In genomic region chr9:34072868-34073590, GRCh38 we compare ENCODE assay signal across 8 cellular contexts. TPM values are rescaled to one million over a fixed set of nuclear protein-coding genes. Genes with fewer than 3 reads are reported as not detected.
DNase-seq lines count a peak whose midpoint lies in the region; ATAC-seq and TF ChIP-seq lines count a peak whose summit lies in the region.

No MANE protein-coding gene starts in this region.

- H3K4me1 ChIP-seq in fibroblast of lung (ENCODE audit: control insufficient read depth, extremely low read depth, insufficient read depth, low read length) (peaks cover 14% of the 10 kb centered on the region), trophoblast cell (ENCODE audit: control insufficient read depth in 1 of 2, insufficient read depth in 2 of 2, low read length in 2 of 2) (peaks cover 16 to 21% of the 10 kb centered on the region in 2 experiments)

- DNase-seq in DMS53 treated with DMSO at 0.1 percent for 48 hours (lab: John Stamatoyannopoulos, UW; ENCODE audit: unreplicated experiment): peak; percentile 89
- DNase-seq in NCI-H226: peak; percentile 51
- DNase-seq in fibroblast of lung (ENCODE audit: low read depth in 2 of 2): peak; percentile 88
- peak in 1 of 2 donors; percentile 23 for DNase-seq in trophoblast cell
- DNase-seq in foreskin melanocyte: no peak
- no peak for DNase-seq in NCI-H774 (lab: John Stamatoyannopoulos, UW)
- no peak for DNase-seq in NCI-H1092 treated with DMSO at 0.1 percent for 48 hours (lab: John Stamatoyannopoulos, UW)

- H3K36me3 ChIP-seq in fibroblast of lung (ENCODE audit: control insufficient read depth, insufficient read depth, low read length) (no peaks in the 10 kb centered on the region), trophoblast cell (ENCODE audit: control insufficient read depth in 1 of 2, insufficient read depth in 2 of 2, low read length in 2 of 2) (no peaks in the 10 kb centered on the region)

- peak overlapping the region; percentile 84 for H2BK5ac ChIP-seq in trophoblast cell (ENCODE audit: low read depth, low read length, poor library complexity)

- peak overlapping the region; percentile 53 for H3K4ac ChIP-seq in trophoblast cell (ENCODE audit: low read depth, low read length)

- peak overlapping the region; percentile 88 for H4K8ac ChIP-seq in trophoblast cell (ENCODE audit: low read depth, low read length)

- peak overlapping the region; percentile 64 for H3K4me2 ChIP-seq in fibroblast of lung (ENCODE audit: extremely low read depth, insufficient read depth, low read length)
- peak overlapping the region; percentile 38 for H3K4me2 ChIP-seq in trophoblast cell (ENCODE audit: low read length)

- no peak overlapping the region for H3K4me3 ChIP-seq in fibroblast of lung (replicated peaks in 1 of 4; ENCODE audit: control extremely low read depth in 1 of 4, insufficient read depth in 1 of 4, low read depth in 3 of 4, low read length in 4 of 4)
- H3K4me3 ChIP-seq in trophoblast cell (ENCODE audit: low read depth, low read length): no peak overlapping the region

- H2AFZ ChIP-seq in fibroblast of lung (ENCODE audit: low read length) (peak overlapping the region; percentile 47), trophoblast cell (ENCODE audit: insufficient read depth, low read length, poor library complexity) (peak overlapping the region; percentile 48)

- H3K9ac ChIP-seq in fibroblast of lung (ENCODE audit: insufficient read depth, low read length): no peak overlapping the region
- no peak overlapping the region for H3K9ac ChIP-seq in trophoblast cell (ENCODE audit: low read length)

- WGBS in trophoblast cell (ENCODE audit: extremely low coverage, insufficient coverage, insufficient read length): no CpG with 5 or more reads among the region's 5 CpGs

- no peak overlapping the region for H3K27ac ChIP-seq in fibroblast of lung (ENCODE audit: insufficient read depth, low read length)
- peak overlapping the region; percentile 98 for H3K27ac ChIP-seq in trophoblast cell (ENCODE audit: low read depth, low read length)

- H3K23ac ChIP-seq in trophoblast cell (ENCODE audit: low read length): no peak overlapping the region

- peak overlapping the region; percentile 89 for H2BK12ac ChIP-seq in trophoblast cell (ENCODE audit: low read length)

- H2AK5ac ChIP-seq in trophoblast cell (ENCODE audit: low read length): peak overlapping the region; percentile 92

- H3K14ac ChIP-seq in trophoblast cell (ENCODE audit: low read length): peak overlapping the region; percentile 93

- peak overlapping the region; percentile 99 for H4K91ac ChIP-seq in trophoblast cell (ENCODE audit: low read depth, low read length)

- H3K79me2 ChIP-seq in fibroblast of lung (ENCODE audit: control insufficient read depth, insufficient read depth, low read length): no peaks in the 10 kb centered on the region
- peaks cover 5% of the 10 kb centered on the region for H3K79me2 ChIP-seq in trophoblast cell (ENCODE audit: control insufficient read depth, insufficient read depth, low read length, poor library complexity)

- peak overlapping the region; percentile 95 for H3K18ac ChIP-seq in trophoblast cell (ENCODE audit: low read length)

- peak overlapping the region; percentile 84 for H4K12ac ChIP-seq in trophoblast cell (ENCODE audit: low read depth, low read length)

- TF ChIP-seq CTCF in fibroblast of lung (conservative IDR thresholded peaks at IDR 0.05 in 1 of 2, IDR thresholded peaks at IDR 0.05 in 1 of 2; ENCODE audit: low read depth in 1 of 2, low read length in 2 of 2): no peak

- H2BK120ac ChIP-seq in trophoblast cell (ENCODE audit: insufficient read depth, low read length, poor library complexity): peak overlapping the region; percentile 77

- H3K79me1 ChIP-seq in trophoblast cell (ENCODE audit: low read length): peaks cover 20% of the 10 kb centered on the region

- H3K27me3 ChIP-seq in fibroblast of lung (ENCODE audit: control insufficient read depth, insufficient read depth, low read length) (no peaks in the 10 kb centered on the region), trophoblast cell (ENCODE audit: insufficient read depth, low read length) (no peaks in the 10 kb centered on the region)

- ATAC-seq in HG03342 (IDR thresholded peaks at IDR 0.05; ENCODE audit: unreplicated experiment): no peak

- H3K9me3 ChIP-seq in fibroblast of lung (ENCODE audit: control insufficient read depth, insufficient read depth, low read depth, low read length): no peaks in the 10 kb centered on the region
- no peaks in the 10 kb centered on the region for H3K9me3 ChIP-seq in trophoblast cell (ENCODE audit: insufficient read depth, low read depth, low read length)

- no peaks in the 10 kb centered on the region for H4K20me1 ChIP-seq in fibroblast of lung (ENCODE audit: control insufficient read depth, extremely low read depth, insufficient read depth, low read length)

RNA-seq across cellular contexts. Expression of gene UBAP2, which starts 24.3 kb away (rescaled TPM):
- 19.5 and 20.6 TPM in 2 replicates for total RNA-seq in fibroblast of lung
- polyA plus RNA-seq in fibroblast of lung: 10.2 and 15.9 TPM in 2 replicates
- 17.1 and 21.7 TPM in 2 replicates for polyA plus RNA-seq in fibroblast of lung (2012)
- 42.3 and 52.3 TPM in 2 replicates for polyA minus RNA-seq in fibroblast of lung (ENCODE audit: low replicate concordance)
- 47.9 and 48.4 TPM in 2 replicates for polyA plus RNA-seq in trophoblast cell (2013)

RNA-seq across cellular contexts. Expression of gene DCAF12, which starts 53.5 kb away (rescaled TPM):
- 9.7 and 10.8 TPM in 2 replicates for total RNA-seq in fibroblast of lung
- polyA plus RNA-seq in fibroblast of lung: 25.4 and 26.3 TPM in 2 replicates
- 10.5 and 12.3 TPM in 2 replicates for polyA plus RNA-seq in fibroblast of lung (2012)
- 18.0 and 55.5 TPM in 2 replicates for polyA minus RNA-seq in fibroblast of lung (ENCODE audit: low replicate concordance)
- 80.2 and 88.4 TPM in 2 replicates for polyA plus RNA-seq in trophoblast cell (2013)

Comparison
In these comparisons a context has a peak if more than half of its experiments do, and no peak if none do; other contexts are left out.
1. DNase-seq: peak in DMS53 treated with DMSO at 0.1 percent for 48 hours (single experiment), NCI-H226 (single experiment) and fibroblast of lung (2 of 2); none in foreskin melanocyte (single experiment), NCI-H774 (single experiment) and NCI-H1092 treated with DMSO at 0.1 percent for 48 hours (single experiment).